ENCODE assay signal across 8 cellular contexts in genomic region chr6:30691208-30691872, GRCh38. TPM values are rescaled to one million over a fixed set of nuclear protein-coding genes. Genes with fewer than 3 reads are reported as not detected.
DNase-seq lines count a peak whose midpoint lies in the region; ATAC-seq and TF ChIP-seq lines count a peak whose summit lies in the region.

No MANE protein-coding gene starts in this region.

- peak overlapping the region; percentile 83; the same call in 1 of the 2 replicates for H3K56ac ChIP-seq in IMR-90 (ENCODE audit: extremely low read depth, insufficient read depth, low read length)

- peak overlapping the region; percentile 74 for H2AK9ac ChIP-seq in IMR-90 (replicated peaks; ENCODE audit: low read depth, low read length, poor library complexity)

- H2BK5ac ChIP-seq in IMR-90 (ENCODE audit: low read depth, low read length, poor library complexity, severe bottlenecking): peak overlapping the region; percentile 83

- ATAC-seq in IMR-90 (ENCODE audit: low read depth) (no peak), HG03025 (IDR thresholded peaks at IDR 0.05; ENCODE audit: low FRiP score, unreplicated experiment) (no peak), left lobe of liver (no peak), GM21423 (IDR thresholded peaks at IDR 0.05; ENCODE audit: unreplicated experiment) (no peak)

- POLR2A ChIA-PET in IMR-90 (lab: Charles Lee; ENCODE audit: unreplicated experiment): interaction anchor here (0.5 to 1.5 kb wide), 3 partner anchors 27 to 100 kb away, joined by 3 to 5 read pairs (median 3); no protein-coding TSS in a partner anchor

- peaks cover 18 to 34% of the 10 kb centered on the region in 2 experiments; a peak in 3 of 4 replicates for H3K79me1 ChIP-seq in IMR-90 (ENCODE audit: low read depth in 1 of 2, low read length in 2 of 2)

- peaks cover under 1% of the 10 kb centered on the region; the same call in 1 of the 2 replicates for H4K20me1 ChIP-seq in IMR-90 (ENCODE audit: insufficient read depth, low read length)

- no peak for TF ChIP-seq RAD21 in IMR-90 (IDR thresholded peaks at IDR 0.05; ENCODE audit: low read length)

- 0 out of 2 replicates have a peak overlapping the region, but pooled peaks have one; percentile 42 for H3K18ac ChIP-seq in IMR-90 (ENCODE audit: low read depth, low read length)

- TF ChIP-seq POLR2A in IMR-90 (IDR thresholded peaks at IDR 0.05; ENCODE audit: low read depth, low read length): no peak
- no peak for TF ChIP-seq POLR2A in breast epithelium (IDR thresholded peaks at IDR 0.05)

- no peak for DNase-seq in AG09309 (ENCODE audit: low read depth)
- DNase-seq in IMR-90: no peak
- no peak for DNase-seq in breast epithelium (ENCODE audit: low spot score in 2 of 2)
- DNase-seq in left lobe of liver (ENCODE audit: low spot score): no peak
- no peak for DNase-seq in SKM-1 (lab: John Stamatoyannopoulos, UW; ENCODE audit: unreplicated experiment)

- 71% methylated on average over 1 of the region's 9 CpGs; no CpG with 5 or more reads in 1 of the 2 experiments for whole genome bisulfite sequencing in IMR-90 (ENCODE audit: extremely low coverage in 2 of 2, insufficient read length in 1 of 2), 2 experiments

- H3K4ac ChIP-seq in IMR-90 (ENCODE audit: low read depth, low read length): peak overlapping the region; percentile 69

- H3K4me3 ChIP-seq in AG09309 (ENCODE audit: control insufficient read depth, low read depth, low read length) (peak overlapping the region; percentile 83), IMR-90 (ENCODE audit: insufficient read depth, low read depth, low read length) (peak overlapping the region; percentile 89; the same call in 1 of the 2 replicates), breast epithelium (peak overlapping the region; percentile 65 to 72 (median 66)), mucosa of rectum (ENCODE audit: low read length in 2 of 2) (peak overlapping the region; percentile 86 to 96)

- CTCF ChIA-PET in IMR-90 (lab: Yijun Ruan, JAX): interaction anchor here (1.2 kb wide), 1 partner anchor 12 kb away, joined by 3 read pairs; no protein-coding TSS in a partner anchor

- peak overlapping the region; percentile 53 for H3K27ac ChIP-seq in IMR-90 (ENCODE audit: insufficient read depth, low read length)
- H3K27ac ChIP-seq in breast epithelium: peak overlapping the region; percentile 96 to 97
- peak overlapping the region; percentile 79 to 97 for H3K27ac ChIP-seq in mucosa of rectum (ENCODE audit: low read depth in 2 of 2, low read length in 2 of 2)

- H4K8ac ChIP-seq in IMR-90 (ENCODE audit: low read depth in 2 of 2, low read length in 2 of 2): peak overlapping the region; percentile 62 to 79; a peak in 3 of 4 replicates

- H3K9me3 ChIP-seq in IMR-90 (ENCODE audit: control insufficient read depth, insufficient read depth, low read length) (no peaks in the 10 kb centered on the region), breast epithelium (no peaks in the 10 kb centered on the region), mucosa of rectum (ENCODE audit: control insufficient read depth in 2 of 2, low read length in 2 of 2) (no peaks in the 10 kb centered on the region)

- H2BK120ac ChIP-seq in IMR-90 (ENCODE audit: low read depth, low read length): peak overlapping the region; percentile 66

- no peak overlapping the region for H2BK15ac ChIP-seq in IMR-90 (ENCODE audit: low read depth, low read length)

- in situ Hi-C loops in IMR-90 (cut with MboI; ENCODE audit: low sequenced_read_pairs): no loop called here

- peak overlapping the region; percentile 49 for H3K9ac ChIP-seq in IMR-90 (ENCODE audit: low read depth, low read length)
- peak overlapping the region in 1 of 2 donors; percentile 26 for H3K9ac ChIP-seq in mucosa of rectum (ENCODE audit: low read depth in 1 of 2, low read length in 2 of 2)

- peak overlapping the region; percentile 83 for H2AFZ ChIP-seq in IMR-90 (replicated peaks; ENCODE audit: low read length, poor library complexity)

- BruUV-seq in IMR-90 (replicated peaks; lab: Mats Ljungman, UMichigan): no TSS peak

- H3K9me1 ChIP-seq in IMR-90 (ENCODE audit: insufficient read depth, low read length): peaks cover 16% of the 10 kb centered on the region

- H3K27me3 ChIP-seq in IMR-90 (ENCODE audit: control insufficient read depth, insufficient read depth, low read length) (no peaks in the 10 kb centered on the region), breast epithelium (no peaks in the 10 kb centered on the region), mucosa of rectum (ENCODE audit: control insufficient read depth in 2 of 2, insufficient read depth in 2 of 2, low read length in 2 of 2) (no peaks in the 10 kb centered on the region)

- H3K36me3 ChIP-seq in IMR-90 (ENCODE audit: control insufficient read depth, insufficient read depth, low read length): no peaks in the 10 kb centered on the region
- H3K36me3 ChIP-seq in breast epithelium: no peaks in the 10 kb centered on the region
- H3K36me3 ChIP-seq in mucosa of rectum (ENCODE audit: control insufficient read depth in 2 of 2, insufficient read depth in 2 of 2, low read length in 2 of 2): no peaks in the 10 kb centered on the region

- peak overlapping the region; percentile 49 for H3K4me2 ChIP-seq in IMR-90 (ENCODE audit: low read depth, low read length)

- peak overlapping the region; percentile 32; the same call in 1 of the 2 replicates for H4K5ac ChIP-seq in IMR-90 (ENCODE audit: low read depth, low read length)

- peak overlapping the region; percentile 71; the same call in 1 of the 2 replicates for H2AK5ac ChIP-seq in IMR-90 (ENCODE audit: low read depth, low read length)

- H3K23ac ChIP-seq in IMR-90 (ENCODE audit: low read depth, low read length): peak overlapping the region; percentile 62; the same call in 1 of the 2 replicates

- intact Hi-C loops in IMR-90 (cut with micrococcal nuclease): loop anchor here (1.0 kb wide), 1 partner anchor 26 kb away; the partner anchor contains the start of gene MDC1
- intact Hi-C loops in breast epithelium (cut with DNase I; ENCODE audit: low total_unique reads): no loop called here

- no peak for TF ChIP-seq CTCF in AG09309 (IDR thresholded peaks at IDR 0.05; ENCODE audit: control insufficient read depth, insufficient read depth, low read depth, low read length, missing control alignments)
- TF ChIP-seq CTCF in IMR-90 (conservative IDR thresholded peaks at IDR 0.05; ENCODE audit: low read depth, low read length): no peak
- no peak for TF ChIP-seq CTCF in breast epithelium (IDR thresholded peaks at IDR 0.05)

- H4K91ac ChIP-seq in IMR-90 (ENCODE audit: insufficient read depth, low read depth, low read length): peak overlapping the region; percentile 53; the same call in 1 of the 2 replicates

- H2BK20ac ChIP-seq in IMR-90 (ENCODE audit: low read depth, low read length): 0 out of 2 replicates have a peak overlapping the region, but pooled peaks have one; percentile 63

- peaks cover 21% of the 10 kb centered on the region for H3K4me1 ChIP-seq in IMR-90 (ENCODE audit: control insufficient read depth, insufficient read depth, low read length)
- peaks cover 5 to 18% of the 10 kb centered on the region in 2 donors for H3K4me1 ChIP-seq in breast epithelium
- H3K4me1 ChIP-seq in mucosa of rectum (ENCODE audit: control insufficient read depth in 2 of 2, insufficient read depth in 2 of 2, low read length in 2 of 2): peaks cover 19 to 29% of the 10 kb centered on the region in 2 donors

- H3K14ac ChIP-seq in IMR-90 (replicated peaks; ENCODE audit: low read depth, low read length): peak overlapping the region; percentile 43; the same call in 1 of the 2 replicates

- dilution Hi-C loops in IMR-90 (cut with HindIII; ENCODE audit: low sequenced_read_pairs, unreplicated experiment): no loop called here

TF ChIP-seq in IMR-90, 13 proteins besides CTCF, POLR2A, EP300 and RAD21 (continues in another document):
- peak; percentile 48 for TF ChIP-seq USF2 (IDR thresholded peaks at IDR 0.05; ENCODE audit: low read depth, low read length)

RNA-seq across cellular contexts. Expression of gene NRM, which starts 0.6 kb away (rescaled TPM):
- total RNA-seq in IMR-90 (2012; rRNA removed): 1.7 and 2.2 TPM in 2 replicates
- 27.0 and 29.1 TPM in 2 replicates for polyA plus RNA-seq in IMR-90 (2012; rRNA removed)
- polyA plus RNA-seq in IMR-90 (2012; cell fraction: cytosol; rRNA removed): 21.0 and 21.9 TPM in 2 replicates
- polyA plus RNA-seq in IMR-90 (2012; cell fraction: nucleus; rRNA removed; ENCODE audit: low replicate concordance): 15.5 and 15.8 TPM in 2 replicates
- total RNA-seq in breast epithelium: 1 to 10 TPM; 1.8 to 4.0 (median 2.3) TPM
- 1.8 TPM for total RNA-seq in left lobe of liver

RNA-seq across cellular contexts. Expression of gene PPP1R18, which starts 4.9 kb away (rescaled TPM):
- total RNA-seq in IMR-90 (2012; rRNA removed): 31.9 and 32.8 TPM in 2 replicates
- 129 and 134 TPM in 2 replicates for polyA plus RNA-seq in IMR-90 (2012; rRNA removed)
- 129 and 140 TPM in 2 replicates for polyA plus RNA-seq in IMR-90 (2012; cell fraction: cytosol; rRNA removed)
- 114 and 118 TPM in 2 replicates for polyA plus RNA-seq in IMR-90 (2012; cell fraction: nucleus; rRNA removed; ENCODE audit: low replicate concordance)
- total RNA-seq in breast epithelium: 10 to 100 TPM; 18.3 to 41.6 (median 20.0) TPM
- total RNA-seq in left lobe of liver: 10.6 TPM

RNA-seq across cellular contexts. Expression of gene DHX16, which starts 18.5 kb away (rescaled TPM):
- 43.9 and 48.4 TPM in 2 replicates for total RNA-seq in IMR-90 (2012; rRNA removed)
- polyA plus RNA-seq in IMR-90 (2012; rRNA removed): 47.9 and 48.3 TPM in 2 replicates
- polyA plus RNA-seq in IMR-90 (2012; cell fraction: cytosol; rRNA removed): 31.6 and 38.3 TPM in 2 replicates
- 89.6 and 98.6 TPM in 2 replicates for polyA plus RNA-seq in IMR-90 (2012; cell fraction: nucleus; rRNA removed; ENCODE audit: low replicate concordance)
- 10 to 100 TPM; 23.5 to 35.3 (median 26.2) TPM for total RNA-seq in breast epithelium
- 15.2 TPM for total RNA-seq in left lobe of liver

RNA-seq across cellular contexts. Expression of gene MDC1, which starts 25.7 kb away (rescaled TPM):
- total RNA-seq in IMR-90 (2012; rRNA removed) (3.6 and 4.5 TPM in 2 replicates), breast epithelium (10 to 100 TPM in 2 of 3 donors, 1 to 10 TPM in 1; 8.5 to 14.9 (median 13.4) TPM), left lobe of liver (13.7 TPM)
- 12.1 and 12.4 TPM in 2 replicates for polyA plus RNA-seq in IMR-90 (2012; rRNA removed)
- 6.0 and 8.0 TPM in 2 replicates for polyA plus RNA-seq in IMR-90 (2012; cell fraction: cytosol; rRNA removed)
- 30.2 and 33.9 TPM in 2 replicates for polyA plus RNA-seq in IMR-90 (2012; cell fraction: nucleus; rRNA removed; ENCODE audit: low replicate concordance)

RNA-seq across cellular contexts. Expression of gene TUBB, which starts 28.8 kb away (rescaled TPM):
- total RNA-seq in IMR-90 (2012; rRNA removed) (1,207 and 1,401 TPM in 2 replicates), breast epithelium (100 to 1,000 TPM; 189 to 269 (median 212) TPM), left lobe of liver (219 TPM)
- polyA plus RNA-seq in IMR-90 (2012; rRNA removed): 2,004 and 2,008 TPM in 2 replicates
- 811 and 1,574 TPM in 2 replicates for polyA plus RNA-seq in IMR-90 (2012; cell fraction: cytosol; rRNA removed)
- polyA plus RNA-seq in IMR-90 (2012; cell fraction: nucleus; rRNA removed; ENCODE audit: low replicate concordance): 419 and 725 TPM in 2 replicates
